In genomic region chrX:36075009-36075408, GRCh38 we compare ENCODE assay signal across 6 cellular contexts.
A peak's percentile ranks its signal among the peaks of the same experiment; 100 is the strongest.
DNase-seq lines count a peak whose midpoint lies in the region; ATAC-seq, FAIRE-seq and TF ChIP-seq lines count a peak whose summit lies in the region.
"Not testable (repeated sequence)": the region's sequence is repeated elsewhere in the genome, so short reads cannot be mapped to it uniquely, and the experiment has no call there.

No MANE protein-coding gene starts in this region.

- TF ChIP-seq POLR2A in A549 (IDR thresholded peaks at IDR 0.05; ENCODE audit: low read length) = not testable (repeated sequence)

- not testable (repeated sequence) for H3K4me2 ChIP-seq in A549

- H3K27ac Mint-ChIP-seq in WTC11 = not testable (repeated sequence)

- H3K4me1 ChIP-seq in A549; HEK293 (ENCODE audit: control insufficient read depth, insufficient read depth, low read length); pancreas: not testable (repeated sequence)

- H3K4me1 Mint-ChIP-seq in WTC11 = not testable (repeated sequence)

- not testable (repeated sequence) for H3K36me3 Mint-ChIP-seq in WTC11

- H3K9me3 ChIP-seq in A549; HEK293 (ENCODE audit: control insufficient read depth, insufficient read depth, low read depth, low read length); pancreas: not testable (repeated sequence)

- CTCF ChIA-PET in A549 (lab: Yijun Ruan, JAX); HEK293 (lab: Yijun Ruan, JAX); WTC11 (lab: Charles Lee): not testable (repeated sequence)

- TF ChIP-seq EP300 in A549 (IDR thresholded peaks at IDR 0.05) = not testable (repeated sequence)

- not testable (repeated sequence) for H3K4me3 ChIP-seq in A549; HEK293 (ENCODE audit: low read depth, low read length); pancreas

- intact Hi-C loops in pancreas (cut with DNase I) = not testable (repeated sequence)

- H3K9me3 Mint-ChIP-seq in WTC11 = not testable (repeated sequence)

- not testable (repeated sequence) for DNase-seq in A549 (ENCODE audit: low read depth in 1 of 2, low spot score in 1 of 2); RCC 7860 (ENCODE audit: low spot score); WTC11 (ENCODE audit: low spot score); pancreas

- H3K27me3 Mint-ChIP-seq in WTC11 (ENCODE audit: low read depth) = not testable (repeated sequence)

- not testable (repeated sequence) for TF ChIP-seq RAD21 in A549 (conservative IDR thresholded peaks at IDR 0.05 in 1 of 2, IDR thresholded peaks at IDR 0.05 in 1 of 2)

- not testable (repeated sequence) for ATAC-seq in A549, WTC11, pancreas

- FAIRE-seq in A549 (lab: Jason Lieb, UNC) = not testable (repeated sequence)
- FAIRE-seq in RCC 7860 (lab: Jason Lieb, UNC) = peak; percentile 8
- FAIRE-seq in colon (lab: Jason Lieb, UNC) = peak; percentile 45
- FAIRE-seq in pancreas (lab: Jason Lieb, UNC) = peak; percentile 61

- not testable (repeated sequence) for TF ChIP-seq CTCF in A549 (IDR thresholded peaks at IDR 0.05); HEK293 (tag by site-specific recombination; IDR thresholded peaks at IDR 0.05); WTC11 (IDR thresholded peaks at IDR 0.05); pancreas (IDR thresholded peaks at IDR 0.05)

- H3K4me3 Mint-ChIP-seq in WTC11 = not testable (repeated sequence)

- not testable (repeated sequence) for H3K27me3 ChIP-seq in pancreas

- 22% methylated on average over 5 of the region's 5 CpGs for WGBS in A549 (ENCODE audit: missing lambda C conversion rate)
- 94 to 98% methylated on average over 5 of the region's 5 CpGs for WGBS in pancreas, 2 donors

- not testable (repeated sequence) for H3K36me3 ChIP-seq in HEK293 (ENCODE audit: control insufficient read depth in 2 of 2, insufficient read depth in 1 of 2, low read length in 2 of 2); pancreas

- H3K27ac ChIP-seq in A549; HEK293 (ENCODE audit: extremely low read depth, low read depth, low read length); pancreas: not testable (repeated sequence)

- POLR2A ChIA-PET in A549 (lab: Yijun Ruan, JAX); HEK293 (lab: Yijun Ruan, JAX); WTC11 (lab: Charles Lee): not testable (repeated sequence)

TF ChIP-seq in A549, 52 proteins besides CTCF, POLR2A, EP300 and RAD21:
- peak; percentile 17; the same call in 1 of the 2 replicates for TF ChIP-seq ZC3H11A (IDR thresholded peaks at IDR 0.05)

TF ChIP-seq in HEK293, 187 proteins besides CTCF, POLR2A, EP300 and RAD21 (continues in another document):
- TF ChIP-seq ZNF654 (tag by site-specific recombination; IDR thresholded peaks at IDR 0.05; ENCODE audit: low read depth) (0 out of 2 replicates have a peak, but pooled peaks have one; percentile 10), ZNF426 (tag by site-specific recombination; IDR thresholded peaks at IDR 0.05) (peak; percentile 59), ZNF140 (tag by site-specific recombination; IDR thresholded peaks at IDR 0.05) (peak; percentile 20; the same call in 1 of the 2 replicates), ZBTB8A (tag by site-specific recombination; IDR thresholded peaks at IDR 0.05) (peak; percentile 26; the same call in 1 of the 2 replicates)
- TF ChIP-seq, protein P1, sequence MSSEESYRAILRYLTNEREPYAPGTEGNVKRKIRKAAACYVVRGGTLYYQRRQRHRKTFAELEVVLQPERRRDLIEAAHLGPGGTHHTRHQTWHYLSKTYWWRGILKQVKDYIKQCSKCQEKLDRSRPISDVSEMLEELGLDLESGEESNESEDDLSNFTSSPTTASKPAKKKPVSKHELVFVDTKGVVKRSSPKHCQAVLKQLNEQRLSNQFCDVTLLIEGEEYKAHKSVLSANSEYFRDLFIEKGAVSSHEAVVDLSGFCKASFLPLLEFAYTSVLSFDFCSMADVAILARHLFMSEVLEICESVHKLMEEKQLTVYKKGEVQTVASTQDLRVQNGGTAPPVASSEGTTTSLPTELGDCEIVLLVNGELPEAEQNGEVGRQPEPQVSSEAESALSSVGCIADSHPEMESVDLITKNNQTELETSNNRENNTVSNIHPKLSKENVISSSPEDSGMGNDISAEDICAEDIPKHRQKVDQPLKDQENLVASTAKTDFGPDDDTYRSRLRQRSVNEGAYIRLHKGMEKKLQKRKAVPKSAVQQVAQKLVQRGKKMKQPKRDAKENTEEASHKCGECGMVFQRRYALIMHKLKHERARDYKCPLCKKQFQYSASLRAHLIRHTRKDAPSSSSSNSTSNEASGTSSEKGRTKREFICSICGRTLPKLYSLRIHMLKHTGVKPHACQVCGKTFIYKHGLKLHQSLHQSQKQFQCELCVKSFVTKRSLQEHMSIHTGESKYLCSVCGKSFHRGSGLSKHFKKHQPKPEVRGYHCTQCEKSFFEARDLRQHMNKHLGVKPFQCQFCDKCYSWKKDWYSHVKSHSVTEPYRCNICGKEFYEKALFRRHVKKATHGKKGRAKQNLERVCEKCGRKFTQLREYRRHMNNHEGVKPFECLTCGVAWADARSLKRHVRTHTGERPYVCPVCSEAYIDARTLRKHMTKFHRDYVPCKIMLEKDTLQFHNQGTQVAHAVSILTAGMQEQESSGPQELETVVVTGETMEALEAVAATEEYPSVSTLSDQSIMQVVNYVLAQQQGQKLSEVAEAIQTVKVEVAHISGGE (tag by site-specific recombination; conservative IDR thresholded peaks at IDR 0.05; ENCODE audit: low read depth) = peak; percentile 59

TF ChIP-seq in WTC11, 78 proteins besides CTCF, POLR2A, EP300 and RAD21:
- TF ChIP-seq HMGA2 (CRISPR knock-in tag; IDR thresholded peaks at IDR 0.05) = peak; percentile 39; the same call in 1 of the 2 replicates
